31 cellular contexts compared by ENCODE assay signal in the genomic region with DNA sequence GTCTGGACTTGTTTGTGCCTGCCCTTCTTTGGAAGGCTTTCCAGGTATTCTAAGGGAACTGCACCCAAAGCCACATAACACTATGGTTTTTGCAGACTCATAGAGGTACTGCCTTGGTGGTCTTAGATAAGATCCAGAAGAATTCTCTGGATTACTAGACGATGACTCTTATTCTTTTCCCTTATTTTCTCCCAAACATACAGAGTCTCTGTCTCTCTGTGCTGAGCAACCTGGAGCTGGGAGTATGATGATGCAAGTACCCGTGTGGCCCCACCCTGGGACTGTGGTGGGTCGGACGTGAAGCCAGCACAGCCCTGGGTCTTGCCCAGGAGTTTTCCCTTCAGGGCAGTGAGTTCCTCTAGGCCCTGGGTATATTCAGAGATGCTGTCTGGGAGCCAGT.
"Had no signal": no experiment of that assay in that cellular context is flagged by ENCODE, and none has a peak within 500 bp of the region (broad histone marks: within the 10 kb centered on the region; RNA-seq: fewer than 3 reads in every experiment).

No MANE protein-coding gene starts in this region.

- H3K9me3 ChIP-seq: ascending aorta, esophagus muscularis mucosa, gastroesophageal sphincter had no signal

- H3K4me3 Mint-ChIP-seq: activated CD4-positive, alpha-beta memory T cell treated with anti-CD3 and anti-CD28 coated beads for 36 hours; activated CD4-positive, alpha-beta T cell treated with anti-CD3 and anti-CD28 coated beads for 36 hours; activated CD4-positive, alpha-beta T cell treated with anti-CD3 and anti-CD28 coated beads, Interleukin-2, amount 10 ng/mL, durations not matched to agents 24 days and 14 days; activated CD8-positive, alpha-beta memory T cell treated with anti-CD3 and anti-CD28 coated beads, Interleukin-2, amount 10 ng/mL, durations not matched to agents 7 days and 5 days; activated CD8-positive, alpha-beta T cell treated with anti-CD3 and anti-CD28 coated beads, Interleukin-2, amount 10 ng/mL, durations not matched to agents 7 days and 5 days; activated naive CD4-positive, alpha-beta T cell treated with anti-CD3 and anti-CD28 coated beads for 36 hours; activated naive CD8-positive, alpha-beta T cell treated with anti-CD3 and anti-CD28 coated beads, Interleukin-2, amount 10 ng/mL, durations not matched to agents 7 days and 5 days; activated T-helper 1 cell treated with anti-CD3 and anti-CD28 coated beads, Interleukin-12 subunit alpha, Interleukin-12 subunit beta, Interleukin-2, Interleukin-4 antibody, amounts not matched to agents 30 ng/mL and 10 ng/mL and 1 ng/mL, durations not matched to agents 14 hours and 24 hours and 36 hours; central memory CD8-positive, alpha-beta T cell; dendritic cell treated with granulocyte-macrophage colony-stimulating factor and Interleukin-4, amounts not matched to agents 40 ng/mL and 50 ng/mL, for 4 days; endodermal cell had no signal

- H3K9me3 Mint-ChIP-seq: activated CD4-positive, alpha-beta T cell treated with anti-CD3 and anti-CD28 coated beads, Interleukin-2, amount 10 ng/mL, durations not matched to agents 24 days and 14 days; endodermal cell had no signal

- H3K4me3 ChIP-seq: ascending aorta, cardiac muscle cell, coronary artery, dorsolateral prefrontal cortex, esophagus muscularis mucosa, gastroesophageal sphincter, heart right ventricle had no signal

- H3K27ac Mint-ChIP-seq: activated CD4-positive, alpha-beta memory T cell treated with anti-CD3 and anti-CD28 coated beads for 36 hours; activated CD4-positive, alpha-beta T cell treated with anti-CD3 and anti-CD28 coated beads for 36 hours; activated CD4-positive, alpha-beta T cell treated with anti-CD3 and anti-CD28 coated beads, Interleukin-2, amount 10 ng/mL, durations not matched to agents 24 days and 14 days; activated CD8-positive, alpha-beta memory T cell treated with anti-CD3 and anti-CD28 coated beads, Interleukin-2, amount 10 ng/mL, durations not matched to agents 7 days and 5 days; activated CD8-positive, alpha-beta T cell treated with anti-CD3 and anti-CD28 coated beads, Interleukin-2, amount 10 ng/mL, durations not matched to agents 7 days and 5 days; activated naive CD4-positive, alpha-beta T cell treated with anti-CD3 and anti-CD28 coated beads for 36 hours; activated naive CD4-positive, alpha-beta T cell treated with anti-CD3 and anti-CD28 coated beads, Interleukin-2, amount 50 U/mL, for 72 hours; activated naive CD8-positive, alpha-beta T cell treated with anti-CD3 and anti-CD28 coated beads, Interleukin-2, amount 10 ng/mL, durations not matched to agents 7 days and 5 days; activated T-helper 1 cell treated with anti-CD3 and anti-CD28 coated beads, Interleukin-12 subunit alpha, Interleukin-12 subunit beta, Interleukin-2, Interleukin-4 antibody, amounts not matched to agents 30 ng/mL and 10 ng/mL and 1 ng/mL, durations not matched to agents 14 hours and 24 hours and 36 hours; activated T-helper 2 cell treated with anti-CD3 and anti-CD28 coated beads, Interferon-gamma antibody, Interleukin-2, Interleukin-4, amounts not matched to agents 10 μg/mL and 5 μg/mL and 100 μg/mL, durations not matched to agents 14 hours and 24 hours and 36 hours; dendritic cell treated with granulocyte-macrophage colony-stimulating factor and Interleukin-4, amounts not matched to agents 40 ng/mL and 50 ng/mL, for 4 days; endodermal cell had no signal

- H3K27me3 ChIP-seq: ascending aorta, brain microvascular endothelial cell, cardiac muscle cell, dorsolateral prefrontal cortex, esophagus muscularis mucosa, gastroesophageal sphincter, heart right ventricle had no signal

- H3K36me3 Mint-ChIP-seq: activated CD4-positive, alpha-beta memory T cell treated with anti-CD3 and anti-CD28 coated beads for 36 hours; activated CD8-positive, alpha-beta memory T cell treated with anti-CD3 and anti-CD28 coated beads, Interleukin-2, amount 10 ng/mL, durations not matched to agents 7 days and 5 days; activated naive CD8-positive, alpha-beta T cell treated with anti-CD3 and anti-CD28 coated beads, Interleukin-2, amount 10 ng/mL, durations not matched to agents 7 days and 5 days had no signal

- H3K4me1 Mint-ChIP-seq: activated CD4-positive, alpha-beta T cell treated with anti-CD3 and anti-CD28 coated beads for 36 hours; activated CD4-positive, alpha-beta T cell treated with anti-CD3 and anti-CD28 coated beads, Interleukin-2, amount 10 ng/mL, durations not matched to agents 24 days and 14 days; activated CD8-positive, alpha-beta memory T cell treated with anti-CD3 and anti-CD28 coated beads, Interleukin-2, amount 10 ng/mL, durations not matched to agents 7 days and 5 days; activated naive CD8-positive, alpha-beta T cell treated with anti-CD3 and anti-CD28 coated beads, Interleukin-2, amount 10 ng/mL, durations not matched to agents 7 days and 5 days; central memory CD8-positive, alpha-beta T cell; endodermal cell had no signal

- DNase-seq: activated CD4-positive, alpha-beta memory T cell treated with anti-CD3 and anti-CD28 coated beads for 36 hours; activated CD4-positive, alpha-beta T cell treated with anti-CD3 and anti-CD28 coated beads for 36 hours; activated CD4-positive, alpha-beta T cell treated with anti-CD3 and anti-CD28 coated beads, Interleukin-2, amount 10 ng/mL, durations not matched to agents 24 days and 14 days; activated CD4-positive, CD25-positive, alpha-beta regulatory T cell; activated CD4-positive, CD25-positive, alpha-beta regulatory T cell treated with anti-CD3 and anti-CD28 coated beads, Interleukin-2, amount 50 U/mL, for 72 hours; activated CD8-positive, alpha-beta memory T cell treated with anti-CD3 and anti-CD28 coated beads, Interleukin-2, amount 10 ng/mL, durations not matched to agents 7 days and 5 days; activated CD8-positive, alpha-beta memory T cell treated with anti-CD3 and anti-CD28 coated beads, Interleukin-2, amount 50 U/mL, for 4 hours; activated CD8-positive, alpha-beta T cell treated with anti-CD3 and anti-CD28 coated beads, Interleukin-2, amount 10 ng/mL, durations not matched to agents 7 days and 5 days; activated effector memory CD4-positive, alpha-beta T cell treated with anti-CD3 and anti-CD28 coated beads, Interleukin-2, amount 50 U/mL, for 16 hours; activated naive CD4-positive, alpha-beta T cell treated with anti-CD3 and anti-CD28 coated beads for 36 hours; activated naive CD8-positive, alpha-beta T cell treated with anti-CD3 and anti-CD28 coated beads, Interleukin-2, amount 10 ng/mL, durations not matched to agents 7 days and 5 days; activated T-cell treated with anti-CD3 and anti-CD28 coated beads, Interleukin-2, amount 50 U/mL, for 1 hour; activated T-cell treated with anti-CD3 and anti-CD28 coated beads, Interleukin-2, amount 50 U/mL, for 48 hours; brain microvascular endothelial cell; dorsolateral prefrontal cortex; effector memory CD4-positive, alpha-beta T cell; erythroblast; foreskin melanocyte; heart right ventricle; T-helper 2 cell had no signal

- H3K4me1 ChIP-seq: ascending aorta, esophagus muscularis mucosa, gastroesophageal sphincter, heart right ventricle had no signal

- H3K27ac ChIP-seq: ascending aorta, brain microvascular endothelial cell, cardiac muscle cell, coronary artery, dorsolateral prefrontal cortex, esophagus muscularis mucosa, gastroesophageal sphincter, heart right ventricle had no signal

- H3K27me3 Mint-ChIP-seq: activated CD4-positive, alpha-beta memory T cell treated with anti-CD3 and anti-CD28 coated beads for 36 hours; activated CD4-positive, alpha-beta T cell treated with anti-CD3 and anti-CD28 coated beads for 36 hours; activated CD4-positive, alpha-beta T cell treated with anti-CD3 and anti-CD28 coated beads, Interleukin-2, amount 10 ng/mL, durations not matched to agents 24 days and 14 days; activated CD8-positive, alpha-beta memory T cell treated with anti-CD3 and anti-CD28 coated beads, Interleukin-2, amount 10 ng/mL, durations not matched to agents 7 days and 5 days; activated naive CD8-positive, alpha-beta T cell treated with anti-CD3 and anti-CD28 coated beads, Interleukin-2, amount 10 ng/mL, durations not matched to agents 7 days and 5 days; central memory CD8-positive, alpha-beta T cell; dendritic cell treated with granulocyte-macrophage colony-stimulating factor and Interleukin-4, amounts not matched to agents 40 ng/mL and 50 ng/mL, for 4 days had no signal

- ATAC-seq: activated CD4-positive, alpha-beta T cell treated with anti-CD3 and anti-CD28 coated beads for 36 hours; activated CD8-positive, alpha-beta memory T cell treated with anti-CD3 and anti-CD28 coated beads, Interleukin-2, amount 10 ng/mL, durations not matched to agents 7 days and 5 days; activated CD8-positive, alpha-beta T cell treated with anti-CD3 and anti-CD28 coated beads, Interleukin-2, amount 10 ng/mL, durations not matched to agents 7 days and 5 days; activated naive CD4-positive, alpha-beta T cell treated with anti-CD3 and anti-CD28 coated beads, Interleukin-2, amount 50 U/mL, for 72 hours; gastroesophageal sphincter; heart right ventricle had no signal

- H3K36me3 ChIP-seq: ascending aorta, brain microvascular endothelial cell, cardiac muscle cell, esophagus muscularis mucosa, gastroesophageal sphincter, heart right ventricle had no signal
